8 cellular contexts compared by ENCODE assay signal in genomic region chr9:113657765-113658564, GRCh38.
A peak's percentile ranks its signal among the peaks of the same experiment; 100 is the strongest.
DNase-seq lines count a peak whose midpoint lies in the region; ATAC-seq, FAIRE-seq and TF ChIP-seq lines count a peak whose summit lies in the region.

No MANE protein-coding gene starts in this region.

- peak; percentile 60 to 82 (median 70) for DNase-seq in CD4-positive, alpha-beta T cell
- DNase-seq in HT-29 (ENCODE audit: low spot score) (peak; percentile 96), NOMO-1 (lab: John Stamatoyannopoulos, UW; ENCODE audit: unreplicated experiment in 2 of 2) (peak; percentile 53 to 61), endothelial cell of umbilical vein (ENCODE audit: low read depth, low spot score) (peak; percentile 89), middle frontal gyrus (ENCODE audit: extremely low spot score, low spot score) (peak; percentile 79)
- peak; percentile 53 to 55 for DNase-seq in activated CD8-positive, alpha-beta memory T cell treated with anti-CD3 and anti-CD28 coated beads for 4 hours (ENCODE audit: low read depth in 2 of 2)
- DNase-seq in stimulated activated CD8-positive, alpha-beta memory T cell treated with anti-CD3 and anti-CD28 coated beads, Interleukin-4, amount 100 ng/mL, for 48 hours, result peak; percentile 93

- no peak overlapping the region for H3K27ac Mint-ChIP-seq in CD4-positive, alpha-beta T cell

- no peaks in the 10 kb centered on the region for H3K9me3 Mint-ChIP-seq in CD4-positive, alpha-beta T cell

- no peaks in the 10 kb centered on the region for H3K9me1 ChIP-seq in endothelial cell of umbilical vein (replicated peaks; ENCODE audit: control insufficient read depth, extremely low read depth, insufficient read depth, low read length)

- no peaks in the 10 kb centered on the region for H3K9me3 ChIP-seq in CD4-positive, alpha-beta T cell (ENCODE audit: control insufficient read depth, low read length)
- no peaks in the 10 kb centered on the region for H3K9me3 ChIP-seq in endothelial cell of umbilical vein (replicated peaks; ENCODE audit: control insufficient read depth, insufficient read depth, low read length)

- peak; percentile 92 for ATAC-seq in CD4-positive, alpha-beta T cell (ENCODE audit: poor library complexity)
- ATAC-seq in GM19395 (IDR thresholded peaks at IDR 0.05; ENCODE audit: unreplicated experiment), result peak; percentile 81

- H3K4me1 Mint-ChIP-seq in CD4-positive, alpha-beta T cell (ENCODE audit: low read depth), result peaks cover 4% of the 10 kb centered on the region

- no peak overlapping the region for H3K4me3 ChIP-seq in endothelial cell of umbilical vein (replicated peaks in 1 of 3; ENCODE audit: insufficient read depth in 1 of 3, low read depth in 1 of 3, low read length in 3 of 3)

- no peaks in the 10 kb centered on the region for H3K27me3 ChIP-seq in CD4-positive, alpha-beta T cell (ENCODE audit: control insufficient read depth, insufficient read depth, low read length)
- peaks cover 0 to 8% of the 10 kb centered on the region in 2 experiments for H3K27me3 ChIP-seq in endothelial cell of umbilical vein (ENCODE audit: control insufficient read depth in 2 of 2, insufficient read depth in 2 of 2, low read length in 2 of 2)

- H3K9ac ChIP-seq in endothelial cell of umbilical vein (replicated peaks; ENCODE audit: extremely low read depth, insufficient read depth, low read length), result no peak overlapping the region

- H3K36me3 ChIP-seq in endothelial cell of umbilical vein (ENCODE audit: control insufficient read depth in 2 of 2, extremely low read depth in 1 of 2, insufficient read depth in 2 of 2, low read length in 2 of 2), result no peaks in the 10 kb centered on the region

- intact Hi-C loops in CD4-positive, alpha-beta T cell (cut with DNase I, micrococcal nuclease), result loop anchor here (1.0 to 10.0 kb wide), 9 partner anchors 67 to 816 kb away; partner anchors contain the start of genes ALAD (in 1 of the 2), CDC26 (in 1 of the 2) and PRPF4 (in 1 of the 2)
- intact Hi-C loops in endothelial cell of umbilical vein (cut with micrococcal nuclease), result loop anchor here (1.0 to 5.0 kb wide), 7 partner anchors 17 to 383 kb away; partner anchors contain the start of genes ALAD, C9orf43, CDC26 and POLE3

- H4K20me1 ChIP-seq in endothelial cell of umbilical vein (replicated peaks; ENCODE audit: control insufficient read depth, extremely low read depth, insufficient read depth, low read length), result no peaks in the 10 kb centered on the region

- CTCF ChIA-PET in CD4-positive, alpha-beta T cell (lab: Charles Lee), result interaction anchor here (0.6 to 2.7 kb wide), 17 partner anchors 9 to 546 kb away, joined by 3 to 24 read pairs (median 3); partner anchors contain the start of gene CDC26
- CTCF ChIA-PET in endothelial cell of umbilical vein (lab: Charles Lee), result interaction anchor here (1.0 to 9.6 kb wide), 42 partner anchors 9 to 545 kb away, joined by 3 to 1173 read pairs (median 6); partner anchors contain the start of genes ALAD, C9orf43, CDC26 and POLE3

- dilution Hi-C loops in endothelial cell of umbilical vein (cut with MboI; ENCODE audit: extremely low pct_ligation_motif_present, low sequenced_read_pairs), result loop anchor here (10.0 kb wide), 1 partner anchor 63 kb away; no protein-coding TSS in a partner anchor

- peaks cover 16% of the 10 kb centered on the region for H3K27me3 Mint-ChIP-seq in CD4-positive, alpha-beta T cell

- peak; percentile 88 for TF ChIP-seq CTCF in CD4-positive, alpha-beta T cell (IDR thresholded peaks at IDR 0.05)
- TF ChIP-seq CTCF in endothelial cell of umbilical vein (IDR thresholded peaks at IDR 0.05; ENCODE audit: extremely low read depth in 1 of 2, insufficient read depth in 1 of 2, low read depth in 1 of 2, low read length in 2 of 2), result peak; percentile 92 to 96

- no peak overlapping the region for H3K4me2 ChIP-seq in endothelial cell of umbilical vein (ENCODE audit: insufficient read depth, low read length)

- peaks cover 45% of the 10 kb centered on the region for H3K4me1 ChIP-seq in endothelial cell of umbilical vein (ENCODE audit: control insufficient read depth, extremely low read depth, insufficient read depth, low read length)

- no peaks in the 10 kb centered on the region for H3K79me2 ChIP-seq in endothelial cell of umbilical vein (ENCODE audit: control insufficient read depth, insufficient read depth, low read length)

- POLR2A ChIA-PET in CD4-positive, alpha-beta T cell (lab: Charles Lee), result no interaction called here
- POLR2A ChIA-PET in endothelial cell of umbilical vein (lab: Charles Lee), result interaction anchor here (0.8 to 5.9 kb wide), 6 partner anchors 17 to 207 kb away, joined by 3 to 71 read pairs (median 5); no protein-coding TSS in a partner anchor

- no TSS peak for BruUV-seq in endothelial cell of umbilical vein (replicated peaks; lab: Mats Ljungman, UMichigan)

- peak overlapping the region; percentile 35 for H2AFZ ChIP-seq in endothelial cell of umbilical vein (ENCODE audit: low read depth, low read length)

- TF ChIP-seq POLR2A in endothelial cell of umbilical vein (IDR thresholded peaks at IDR 0.05; ENCODE audit: low read depth, low read length), result no peak

- no peak overlapping the region for H3K27ac ChIP-seq in CD4-positive, alpha-beta T cell (ENCODE audit: low read depth, low read length)
- H3K27ac ChIP-seq in endothelial cell of umbilical vein (ENCODE audit: insufficient read depth, low read depth, low read length), result no peak overlapping the region

- H3K36me3 Mint-ChIP-seq in CD4-positive, alpha-beta T cell (ENCODE audit: low read depth), result no peaks in the 10 kb centered on the region

- no peak overlapping the region for H3K4me3 Mint-ChIP-seq in CD4-positive, alpha-beta T cell

- FAIRE-seq in endothelial cell of umbilical vein (lab: Jason Lieb, UNC), result peak; percentile 95

TF ChIP-seq in endothelial cell of umbilical vein, 7 proteins besides CTCF, POLR2A, EP300 and RAD21:
- TF ChIP-seq GATA2 (IDR thresholded peaks at IDR 0.05; ENCODE audit: insufficient read depth, insufficient read length, low read depth, low read length) (no peak), JUN (IDR thresholded peaks at IDR 0.05; ENCODE audit: borderline replicate concordance, insufficient read depth, insufficient read length, low read depth) (no peak), POLR2AphosphoS5 (IDR thresholded peaks at IDR 0.05; ENCODE audit: insufficient read depth, low read depth, low read length) (no peak), MYC (IDR thresholded peaks at IDR 0.05; ENCODE audit: low read depth, low read length) (no peak), EZH2 (IDR thresholded peaks at IDR 0.05; ENCODE audit: borderline replicate concordance, low read depth, low read length, severe bottlenecking) (no peak), FOS (IDR thresholded peaks at IDR 0.05; ENCODE audit: borderline replicate concordance, insufficient read depth, low read length) (no peak)
- TF ChIP-seq, protein P1, sequence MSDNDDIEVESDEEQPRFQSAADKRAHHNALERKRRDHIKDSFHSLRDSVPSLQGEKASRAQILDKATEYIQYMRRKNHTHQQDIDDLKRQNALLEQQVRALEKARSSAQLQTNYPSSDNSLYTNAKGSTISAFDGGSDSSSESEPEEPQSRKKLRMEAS (IDR thresholded peaks at IDR 0.05; ENCODE audit: insufficient read depth, insufficient read length), result no peak
